Comparison of ENCODE assay signal across 27 cellular contexts in genomic region chr1:180239145-180240096, GRCh38. TPM values are rescaled to one million over a fixed set of nuclear protein-coding genes. Genes with fewer than 3 reads are reported as not detected.
A peak's percentile ranks its signal among the peaks of the same experiment; 100 is the strongest.
DNase-seq lines count a peak whose midpoint lies in the region; ATAC-seq, FAIRE-seq and TF ChIP-seq lines count a peak whose summit lies in the region.
"Had no signal": no experiment of that assay in that cellular context is flagged by ENCODE, and none has a peak within 500 bp of the region (broad histone marks: within the 10 kb centered on the region; RNA-seq: fewer than 3 reads in every experiment).

No MANE protein-coding gene starts in this region.

- no peaks in the 10 kb centered on the region for H3K36me3 Mint-ChIP-seq in natural killer cell treated with Interleukin-12 subunit alpha and Interleukin-12 subunit beta and Interleukin-15 and Interleukin-18, amount 100 ng/mL, for 72 hours
- H3K36me3 Mint-ChIP-seq in natural killer cell, result no peaks in the 10 kb centered on the region
- H3K36me3 Mint-ChIP-seq: CD8-positive, alpha-beta memory T cell; IgD-negative memory B cell had no signal

- H3K79me2 ChIP-seq in K562 (ENCODE audit: control insufficient read depth, insufficient read depth, low read length), result no peaks in the 10 kb centered on the region

- CTCF ChIA-PET in K562 (lab: Yijun Ruan, JAX; ENCODE audit: low intra/inter-chr PET ratio), result no interaction called here

- H3K27me3 Mint-ChIP-seq in natural killer cell treated with Interleukin-12 subunit alpha and Interleukin-12 subunit beta and Interleukin-15 and Interleukin-18, amount 100 ng/mL, for 72 hours, result peaks cover 57 to 79% of the 10 kb centered on the region in 2 donors
- peaks cover 73 to 83% of the 10 kb centered on the region in 2 donors for H3K27me3 Mint-ChIP-seq in natural killer cell (ENCODE audit: low read depth in 2 of 2)

- H3K9me3 Mint-ChIP-seq in natural killer cell treated with Interleukin-12 subunit alpha and Interleukin-12 subunit beta and Interleukin-15 and Interleukin-18, amount 100 ng/mL, for 72 hours, result no peaks in the 10 kb centered on the region
- H3K9me3 Mint-ChIP-seq in natural killer cell, result no peaks in the 10 kb centered on the region
- H3K9me3 Mint-ChIP-seq: CD8-positive, alpha-beta memory T cell; HFFc6; IgD-negative memory B cell had no signal

- in situ Hi-C loops in K562 (cut with MboI), result no loop called here

- intact Hi-C loops in natural killer cell (cut with micrococcal nuclease) (no loop called here), K562 (cut with micrococcal nuclease) (loop anchor here (5.0 kb wide), 1 partner anchor 532 kb away; no protein-coding TSS in a partner anchor), sigmoid colon (cut with DNase I) (no loop called here), cardiac septum (cut with DNase I) (no loop called here)

- no peak overlapping the region for H3K4me3 ChIP-seq in K562
- peak overlapping the region; percentile 61 for H3K4me3 ChIP-seq in iPS-20b (ENCODE audit: low read length)
- H3K4me3 ChIP-seq in sigmoid colon, result no peak overlapping the region

- H3K4me2 ChIP-seq in K562 (ENCODE audit: insufficient read depth, low read length), result no peak overlapping the region

- H3K27me3 ChIP-seq in K562 (ENCODE audit: control insufficient read depth in 2 of 2, insufficient read depth in 2 of 2, low read length in 2 of 2) (peaks cover 53 to 56% of the 10 kb centered on the region in 2 experiments), iPS-20b (ENCODE audit: insufficient read depth, low read length) (peaks cover 74% of the 10 kb centered on the region), sigmoid colon (peaks cover 62 to 92% (median 79%) of the 10 kb centered on the region in 3 donors)

- WGBS in K562 (ENCODE audit: insufficient coverage, low coverage, missing lambda C conversion rate), result 4% methylated on average over 10 of the region's 10 CpGs
- WGBS in sigmoid colon, 2 donors, result 14 to 21% methylated on average over 10 of the region's 10 CpGs

- ATAC-seq in natural killer cell treated with Interleukin-12 subunit alpha and Interleukin-12 subunit beta and Interleukin-15 and Interleukin-18, amount 100 ng/mL, for 72 hours, result no peak
- ATAC-seq in natural killer cell, result no peak
- no peak for ATAC-seq in K562
- no peak for ATAC-seq in GM18858 (IDR thresholded peaks at IDR 0.05; ENCODE audit: unreplicated experiment)
- ATAC-seq: Panc1, SK-N-SH treated with all-trans-retinoic acid at 6 μM for 48 hours had no signal

- no peaks in the 10 kb centered on the region for H4K20me1 ChIP-seq in K562 (replicated peaks; ENCODE audit: control insufficient read depth, insufficient read depth, low read length)

- H3K27ac Mint-ChIP-seq in natural killer cell treated with Interleukin-12 subunit alpha and Interleukin-12 subunit beta and Interleukin-15 and Interleukin-18, amount 100 ng/mL, for 72 hours, result no peak overlapping the region
- H3K27ac Mint-ChIP-seq in natural killer cell, result no peak overlapping the region
- H3K27ac Mint-ChIP-seq: CD8-positive, alpha-beta memory T cell; HFFc6; IgD-negative memory B cell had no signal

- TF ChIP-seq EP300 in K562 (IDR thresholded peaks at IDR 0.05; ENCODE audit: low read length) (no peak), sigmoid colon (IDR thresholded peaks at IDR 0.05) (no peak)

- H3K9ac ChIP-seq in K562 (ENCODE audit: insufficient read depth in 1 of 2, low read depth in 2 of 2, low read length in 2 of 2) (no peak overlapping the region), iPS-20b (ENCODE audit: low read depth, low read length) (peak overlapping the region; percentile 79; the same call in 1 of the 2 replicates)

- TF ChIP-seq POLR2A in K562 (conservative IDR thresholded peaks at IDR 0.05) (no peak), sigmoid colon (IDR thresholded peaks at IDR 0.05) (no peak)

- BruUV-seq in K562 (replicated peaks; lab: Mats Ljungman, UMichigan), result no TSS peak

- no peak for TF ChIP-seq RAD21 in K562 (CRISPR knock-in tag; conservative IDR thresholded peaks at IDR 0.05 in 1 of 2, IDR thresholded peaks at IDR 0.05 in 1 of 2)

- H3K27ac ChIP-seq in K562 (ENCODE audit: extremely low read depth, low read depth, low read length) (no peak overlapping the region), iPS-20b (ENCODE audit: low read length) (peak overlapping the region; percentile 77), sigmoid colon (no peak overlapping the region)
- H3K27ac ChIP-seq: C4-2B had no signal

- peaks cover 9 to 13% of the 10 kb centered on the region in 2 donors for H3K4me1 Mint-ChIP-seq in natural killer cell treated with Interleukin-12 subunit alpha and Interleukin-12 subunit beta and Interleukin-15 and Interleukin-18, amount 100 ng/mL, for 72 hours (ENCODE audit: low read depth in 2 of 2)
- H3K4me1 Mint-ChIP-seq in natural killer cell, result peaks cover 7 to 17% of the 10 kb centered on the region in 2 donors

- H3K9me1 ChIP-seq in K562 (ENCODE audit: control insufficient read depth, insufficient read depth, low read length), result no peaks in the 10 kb centered on the region

- POLR2A ChIA-PET in K562 (lab: Yijun Ruan, JAX), result interaction anchor here (0.7 to 1.3 kb wide), 3 partner anchors 8 to 17 kb away, joined by 3 to 5 read pairs (median 3); no protein-coding TSS in a partner anchor

- FAIRE-seq in K562 (lab: Jason Lieb, UNC), result no peak
- FAIRE-seq: A204.1, G401.6, GM18507, HTR-8/SVneo had no signal

- H3K4me1 ChIP-seq in K562 (replicated peaks in 1 of 2; ENCODE audit: control insufficient read depth in 2 of 2, insufficient read depth in 2 of 2, low read length in 2 of 2) (peaks cover 0 to 13% of the 10 kb centered on the region in 2 experiments; a peak in 1 of 5 replicates), iPS-20b (ENCODE audit: insufficient read depth, low read length) (peaks cover 68% of the 10 kb centered on the region), sigmoid colon (peaks cover 0 to 18% (median 16%) of the 10 kb centered on the region in 4 donors)

- DNase-seq in natural killer cell treated with Interleukin-12 subunit alpha and Interleukin-12 subunit beta and Interleukin-15 and Interleukin-18, amount 100 ng/mL, for 72 hours (ENCODE audit: low spot score), result peak; percentile 26
- DNase-seq in natural killer cell, result no peak
- DNase-seq in K562 (ENCODE audit: extremely low read depth in 1 of 4, low spot score in 3 of 4), result no peak
- peak; percentile 5 for DNase-seq in sigmoid colon
- no peak for DNase-seq in retina
- DNase-seq in cardiac septum (ENCODE audit: low spot score), result no peak
- DNase-seq: Calu3; CD8-positive, alpha-beta memory T cell; DMS153; HFFc6; Karpas-422; MV-4-11; NCI-H1105 treated with DMSO at 0.1 percent for 48 hours; NCI-H1694 treated with DMSO at 0.1 percent for 48 hours; NCI-H2081 treated with DMSO at 0.1 percent for 48 hours; NK-92 treated with Interleukin-12 subunit alpha and Interleukin-12 subunit beta, amount 100 ng/mL, for 24 hours; SIG-M5 had no signal

- no peak overlapping the region for H3K4me3 Mint-ChIP-seq in natural killer cell treated with Interleukin-12 subunit alpha and Interleukin-12 subunit beta and Interleukin-15 and Interleukin-18, amount 100 ng/mL, for 72 hours
- H3K4me3 Mint-ChIP-seq in natural killer cell, result no peak overlapping the region
- H3K4me3 Mint-ChIP-seq: CD8-positive, alpha-beta memory T cell; HFFc6 had no signal

- TF ChIP-seq CTCF in natural killer cell (IDR thresholded peaks at IDR 0.05) (no peak), K562 (IDR thresholded peaks at IDR 0.05 in 2 of 3, conservative IDR thresholded peaks at IDR 0.05 in 1 of 3; ENCODE audit: insufficient read depth in 2 of 3, low read depth in 1 of 3, low read length in 3 of 3) (no peak), sigmoid colon (IDR thresholded peaks at IDR 0.05) (no peak)

- H2AFZ ChIP-seq in K562 (ENCODE audit: low read depth, low read length), result no peak overlapping the region

- no peaks in the 10 kb centered on the region for H3K36me3 ChIP-seq in K562 (ENCODE audit: control insufficient read depth, insufficient read depth, low read length)
- H3K36me3 ChIP-seq in iPS-20b (ENCODE audit: insufficient read depth, low read depth, low read length), result no peaks in the 10 kb centered on the region
- no peaks in the 10 kb centered on the region for H3K36me3 ChIP-seq in sigmoid colon

- no peaks in the 10 kb centered on the region for H3K9me3 ChIP-seq in K562 (replicated peaks; ENCODE audit: control insufficient read depth, insufficient read depth, low read depth, low read length)
- no peaks in the 10 kb centered on the region for H3K9me3 ChIP-seq in iPS-20b (ENCODE audit: insufficient read depth, low read depth, low read length)
- H3K9me3 ChIP-seq in sigmoid colon, result no peaks in the 10 kb centered on the region

TF ChIP-seq in K562, 482 proteins besides CTCF, POLR2A, EP300 and RAD21 (continues in another document):
- peak; percentile 87 for TF ChIP-seq CBX2 (IDR thresholded peaks at IDR 0.05; ENCODE audit: insufficient read depth, low read length, poor library complexity, severe bottlenecking)

RNA-seq across cellular contexts. Expression of gene LHX4, which starts 9.4 kb away (rescaled TPM):
- total RNA-seq in natural killer cell treated with Interleukin-12 subunit alpha and Interleukin-12 subunit beta and Interleukin-15 and Interleukin-18, amount 100 ng/mL, for 72 hours, result not detected
- total RNA-seq in natural killer cell (under 1 TPM in 1 of 3 donors, not detected in 2; 0.08 TPM), K562 (2014; rRNA removed) (not detected in 2 replicates), K562 (2014; rRNA removed; fragmentation: Illumina TruSeq; extraction: Trizol) (0.03 and 0.04 TPM in 2 replicates), K562 (2015; rRNA removed; fragmentation: Illumina TruSeq; extraction: Trizol) (not detected in 2 replicates), K562 (2021) (not detected in 2 replicates), sigmoid colon (not detected), cardiac septum (0.03 TPM)
- 0.12 TPM in 1 of 2 replicates, not detected in the other for total RNA-seq in K562 (2011; cell fraction: chromatin; rRNA removed; ENCODE audit: low replicate concordance)
- not detected in 2 replicates for total RNA-seq in K562 (2011; cell fraction: nucleolus; rRNA removed)
- total RNA-seq in K562 (2011; cell fraction: nucleoplasm; rRNA removed), result 0.15 TPM in 1 of 2 replicates, not detected in the other
- polyA plus RNA-seq in K562 (2011; rRNA removed) (0.01 and 0.03 TPM in 2 replicates), K562 (2014; fragmentation: Illumina TruSeq; extraction: Trizol) (not detected in 2 replicates), K562 (2014; fragmentation: Nextera tagmentation; extraction: Ambion mirVana) (under 1 TPM; 0.10 to 0.11 TPM), K562 (2014; rRNA removed) (not detected in 2 replicates), sigmoid colon (under 1 TPM; 0.44 to 0.92 (median 0.60) TPM)
- polyA plus RNA-seq in K562 (2011; cell fraction: cytosol; rRNA removed), result 0.01 TPM in 2 replicates
- 0.01 and 0.04 TPM in 2 replicates for polyA plus RNA-seq in K562 (2011; cell fraction: nucleus; rRNA removed)
- 1.1 and 1.6 TPM in 2 replicates for polyA plus RNA-seq in K562 (2012)
- polyA minus RNA-seq in K562 (2011; rRNA and poly(A)+ RNA removed), result not detected in 2 replicates
- polyA minus RNA-seq in K562 (2011; cell fraction: cytosol; rRNA and poly(A)+ RNA removed), result not detected in 2 replicates
- 0.11 TPM in 1 of 2 replicates, not detected in the other for polyA minus RNA-seq in K562 (2011; cell fraction: nucleus; rRNA and poly(A)+ RNA removed)
- total RNA-seq: CD8-positive, alpha-beta memory T cell had no signal

Comparison
In these comparisons a context has a peak if more than half of its experiments do, and no peak if none do; other contexts are left out.
1. DNase-seq: peak in natural killer cell treated with Interleukin-12 subunit alpha and Interleukin-12 subunit beta and Interleukin-15 and Interleukin-18, amount 100 ng/mL, for 72 hours (single experiment) and sigmoid colon (single experiment); none in natural killer cell (single experiment), K562 (0 of 4), retina (single experiment) and cardiac septum (single experiment).